Comparison of ENCODE assay signal across 30 cellular contexts in the genomic region with DNA sequence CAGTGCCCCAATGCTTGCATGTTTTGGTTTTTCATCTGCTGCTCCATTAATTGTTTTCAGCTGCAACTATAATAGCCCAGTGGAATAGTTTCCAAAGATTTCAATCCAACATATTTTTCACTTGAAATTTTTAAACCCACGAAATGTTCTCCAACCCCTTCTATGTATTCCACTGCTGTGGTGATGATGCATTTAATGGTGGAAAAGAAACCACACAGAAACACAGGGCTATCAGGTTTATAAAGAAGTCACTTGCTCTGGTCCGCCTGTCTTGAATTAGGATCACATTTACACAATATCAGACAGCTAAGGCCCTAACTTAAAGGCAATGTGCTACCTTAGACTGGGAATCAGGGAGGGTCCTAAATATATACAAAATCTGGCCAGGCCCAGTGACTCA.
"Had no signal": no experiment of that assay in that cellular context is flagged by ENCODE, and none has a peak within 500 bp of the region (broad histone marks: within the 10 kb centered on the region; RNA-seq: fewer than 3 reads in every experiment).

No MANE protein-coding gene starts in this region.

- H3K4me3 ChIP-seq: esophagus muscularis mucosa, heart right ventricle had no signal

- H3K9me3 ChIP-seq: esophagus muscularis mucosa, heart right ventricle had no signal

- ATAC-seq: activated CD4-positive, CD25-positive, alpha-beta regulatory T cell treated with anti-CD3 and anti-CD28 coated beads, Interleukin-2, amount 50 U/mL, for 24 hours; activated CD8-positive, alpha-beta T cell treated with anti-CD3 and anti-CD28 coated beads for 36 hours; activated T-cell treated with anti-CD3 and anti-CD28 coated beads, Interleukin-2, amount 50 U/mL, for 4 hours; activated T-helper 17 cell treated with anti-CD3 and anti-CD28 coated beads, Interleukin-2, amount 50 U/mL, for 72 hours; effector memory CD8-positive, alpha-beta T cell; heart right ventricle; T-helper 17 cell had no signal

- H3K27ac Mint-ChIP-seq: activated B cell treated with CpG ODN at 0.5 μM for 24 hours; activated CD8-positive, alpha-beta T cell treated with anti-CD3 and anti-CD28 coated beads for 36 hours; activated naive CD8-positive, alpha-beta T cell; activated T-helper 17 cell treated with anti-CD3 and anti-CD28 coated beads, Interleukin-2, amount 50 U/mL, for 72 hours; effector memory CD8-positive, alpha-beta T cell; T-helper 17 cell; T-helper 2 cell treated with Interferon-gamma antibody and Interleukin-4, amounts not matched to agents 5 μg/mL and 100 μg/mL, for 36 hours had no signal

- H3K4me3 Mint-ChIP-seq: activated B cell treated with CpG ODN at 0.5 μM for 24 hours; activated CD8-positive, alpha-beta T cell treated with anti-CD3 and anti-CD28 coated beads for 36 hours; activated naive CD8-positive, alpha-beta T cell; activated T-cell treated with anti-CD3 and anti-CD28 coated beads, Interleukin-2, amount 50 U/mL, for 4 hours; activated T-helper 17 cell treated with anti-CD3 and anti-CD28 coated beads, Interleukin-2, amount 50 U/mL, for 72 hours; effector memory CD8-positive, alpha-beta T cell; T-helper 17 cell; T-helper 2 cell treated with Interferon-gamma antibody and Interleukin-4, amounts not matched to agents 5 μg/mL and 100 μg/mL, for 36 hours had no signal

- H3K9me3 Mint-ChIP-seq: activated B cell treated with CpG ODN at 0.5 μM for 24 hours; activated CD8-positive, alpha-beta T cell treated with anti-CD3 and anti-CD28 coated beads for 36 hours; activated T-cell treated with anti-CD3 and anti-CD28 coated beads, Interleukin-2, amount 50 U/mL, for 4 hours; activated T-helper 17 cell treated with anti-CD3 and anti-CD28 coated beads, Interleukin-2, amount 50 U/mL, for 72 hours; effector memory CD8-positive, alpha-beta T cell; T-helper 2 cell treated with Interferon-gamma antibody and Interleukin-4, amounts not matched to agents 5 μg/mL and 100 μg/mL, for 36 hours had no signal

- DNase-seq: activated B cell treated with CpG ODN at 0.5 μM for 24 hours; activated CD4-positive, alpha-beta T cell treated with anti-CD3 and anti-CD28 coated beads for 48 hours; activated CD4-positive, alpha-beta T cell treated with anti-CD3 and anti-CD28 coated beads, Interleukin-2, amount 50 U/mL, for 1 hour; activated CD4-positive, alpha-beta T cell treated with anti-CD3 and anti-CD28 coated beads, Interleukin-2, amount 50 U/mL, for 48 hours; activated CD8-positive, alpha-beta memory T cell treated with anti-CD3 and anti-CD28 coated beads for 24 hours; activated CD8-positive, alpha-beta T cell treated with anti-CD3 and anti-CD28 coated beads for 36 hours; activated effector memory CD4-positive, alpha-beta T cell treated with Interleukin-2 at 50 U/mL for 16 hours; activated gamma-delta T cell treated with Interleukin-2 at 50 U/mL for 16 hours; activated naive CD4-positive, alpha-beta T cell treated with anti-CD3 and anti-CD28 coated beads, Interleukin-2, amount 50 U/mL, for 16 hours; activated naive CD4-positive, alpha-beta T cell treated with Interleukin-2 at 50 U/mL for 16 hours; activated T-cell treated with anti-CD3 and anti-CD28 coated beads, Interleukin-2, amount 50 U/mL, for 4 hours; amniotic stem cell; anterior cingulate cortex; caudate nucleus; cortex of kidney; dermis blood vessel endothelial cell; effector CD4-positive, alpha-beta T cell; effector memory CD8-positive, alpha-beta T cell; erythroblast; foreskin melanocyte; heart right ventricle; T-helper 1 cell; T-helper 17 cell; T1000; WERI-Rb-1 had no signal

- H3K36me3 ChIP-seq: esophagus muscularis mucosa, heart right ventricle, WERI-Rb-1 had no signal

- H3K36me3 Mint-ChIP-seq: activated naive CD8-positive, alpha-beta T cell had no signal

- H3K27me3 Mint-ChIP-seq: activated B cell treated with CpG ODN at 0.5 μM for 24 hours had no signal

- H3K27ac ChIP-seq: esophagus muscularis mucosa, heart right ventricle, WERI-Rb-1 had no signal

- H3K4me1 ChIP-seq: esophagus muscularis mucosa, heart right ventricle had no signal

- H3K4me1 Mint-ChIP-seq: activated B cell treated with CpG ODN at 0.5 μM for 24 hours; activated T-helper 17 cell treated with anti-CD3 and anti-CD28 coated beads, Interleukin-2, amount 50 U/mL, for 72 hours; T-helper 17 cell had no signal

- H3K27me3 ChIP-seq: esophagus muscularis mucosa, heart right ventricle had no signal
